ENCODE assay signal across 1 cellular context in genomic region chr11:130533113-130533803, GRCh38.
TF ChIP-seq lines count a peak whose summit lies in the region.

No MANE protein-coding gene starts in this region.

TF ChIP-seq in SK-N-SH, 30 proteins besides CTCF, POLR2A, EP300 and RAD21 (continued from another document):
- TF ChIP-seq IRF3 (IDR thresholded peaks at IDR 0.05; ENCODE audit: low read depth, low read length) (no peak), POLR2AphosphoS5 (IDR thresholded peaks at IDR 0.05; ENCODE audit: low read depth, low read length) (no peak)
TF ChIP-seq in SK-N-SH: peak in this region for 0.
